In genomic region chr7:99679032-99679399, GRCh38 we compare ENCODE assay signal across 8 cellular contexts. TPM values are rescaled to one million over a fixed set of nuclear protein-coding genes. Genes with fewer than 3 reads are reported as not detected.
DNase-seq lines count a peak whose midpoint lies in the region; ATAC-seq and TF ChIP-seq lines count a peak whose summit lies in the region.
"Had no signal": no experiment of that assay in that cellular context is flagged by ENCODE, and none has a peak within 500 bp of the region (broad histone marks: within the 10 kb centered on the region; RNA-seq: fewer than 3 reads in every experiment).

No MANE protein-coding gene starts in this region.

- H3K9me3 Mint-ChIP-seq in activated T-helper 17 cell treated with anti-CD3 and anti-CD28 coated beads, Interleukin-2, amount 50 U/mL, for 72 hours, result no peaks in the 10 kb centered on the region
- H3K9me3 Mint-ChIP-seq in type B pancreatic cell, result peaks cover 13% of the 10 kb centered on the region
- H3K9me3 Mint-ChIP-seq in endothelial cell (ENCODE audit: unreplicated experiment), result no peaks in the 10 kb centered on the region

- no peak overlapping the region for H3K4me3 Mint-ChIP-seq in activated T-helper 17 cell treated with anti-CD3 and anti-CD28 coated beads, Interleukin-2, amount 50 U/mL, for 72 hours
- H3K4me3 Mint-ChIP-seq in type B pancreatic cell (peak overlapping the region; percentile 87), endothelial cell (ENCODE audit: unreplicated experiment) (no peak overlapping the region)

- TF ChIP-seq CTCF in type B pancreatic cell (conservative IDR thresholded peaks at IDR 0.05), result no peak
- TF ChIP-seq CTCF in endothelial cell (IDR thresholded peaks at IDR 0.05; ENCODE audit: unreplicated experiment), result no peak

- ATAC-seq in activated T-helper 17 cell treated with anti-CD3 and anti-CD28 coated beads, Interleukin-2, amount 50 U/mL, for 72 hours (replicated peaks), result peak; percentile 29
- no peak for ATAC-seq in HG03342 (IDR thresholded peaks at IDR 0.05; ENCODE audit: unreplicated experiment)

- H3K36me3 Mint-ChIP-seq in activated T-helper 17 cell treated with anti-CD3 and anti-CD28 coated beads, Interleukin-2, amount 50 U/mL, for 72 hours (ENCODE audit: low read depth), result no peaks in the 10 kb centered on the region
- H3K36me3 Mint-ChIP-seq in type B pancreatic cell, result peaks cover 18% of the 10 kb centered on the region
- H3K36me3 Mint-ChIP-seq in endothelial cell (ENCODE audit: low read depth, unreplicated experiment), result peaks cover 15% of the 10 kb centered on the region

- H3K27ac Mint-ChIP-seq in activated T-helper 17 cell treated with anti-CD3 and anti-CD28 coated beads, Interleukin-2, amount 50 U/mL, for 72 hours, result no peak overlapping the region
- H3K27ac Mint-ChIP-seq in type B pancreatic cell, result peak overlapping the region; percentile 88
- H3K27ac Mint-ChIP-seq in endothelial cell (ENCODE audit: unreplicated experiment), result no peak overlapping the region

- H3K4me1 Mint-ChIP-seq in activated T-helper 17 cell treated with anti-CD3 and anti-CD28 coated beads, Interleukin-2, amount 50 U/mL, for 72 hours, result peaks cover 12% of the 10 kb centered on the region
- H3K4me1 Mint-ChIP-seq in type B pancreatic cell (ENCODE audit: unreplicated experiment), result peaks cover 8% of the 10 kb centered on the region
- H3K4me1 Mint-ChIP-seq in endothelial cell (ENCODE audit: unreplicated experiment), result peaks cover 9% of the 10 kb centered on the region

- peak; percentile 66 for DNase-seq in HPDE6-E6E7 (ENCODE audit: extremely low spot score)
- DNase-seq in kidney tubule cell (ENCODE audit: low spot score), result peak; percentile 94
- DNase-seq in type B pancreatic cell (ENCODE audit: extremely low spot score, unreplicated experiment), result no peak
- DNase-seq in endothelial cell (ENCODE audit: low spot score), result no peak
- no peak for DNase-seq in activated naive CD4-positive, alpha-beta T cell (lab: John Stamatoyannopoulos, UW)
- DNase-seq: NCI-H526 treated with DMSO at 0.1 percent for 48 hours had no signal

- H3K27me3 Mint-ChIP-seq in activated T-helper 17 cell treated with anti-CD3 and anti-CD28 coated beads, Interleukin-2, amount 50 U/mL, for 72 hours, result no peaks in the 10 kb centered on the region
- H3K27me3 Mint-ChIP-seq in type B pancreatic cell (no peaks in the 10 kb centered on the region), endothelial cell (ENCODE audit: unreplicated experiment) (peaks cover 4% of the 10 kb centered on the region)

RNA-seq across cellular contexts. Expression of gene CYP3A5, which starts 0.8 kb away (rescaled TPM):
- under 1 TPM in 1 of 2 donors, not detected in 1; 0.15 TPM for total RNA-seq in activated T-helper 17 cell treated with anti-CD3 and anti-CD28 coated beads, Interleukin-2, amount 50 U/mL, for 72 hours
- total RNA-seq in type B pancreatic cell (ENCODE audit: low replicate concordance) (33.1 and 53.0 TPM in 2 replicates), endothelial cell (ENCODE audit: unreplicated experiment) (0.69 TPM)

RNA-seq across cellular contexts. Expression of gene CYP3A7, which starts 56.0 kb away (rescaled TPM):
- not detected for total RNA-seq in activated T-helper 17 cell treated with anti-CD3 and anti-CD28 coated beads, Interleukin-2, amount 50 U/mL, for 72 hours
- total RNA-seq in type B pancreatic cell (ENCODE audit: low replicate concordance) (0.46 and 2.3 TPM in 2 replicates), endothelial cell (ENCODE audit: unreplicated experiment) (0.18 TPM)

Comparison
In these comparisons a context has a peak if more than half of its experiments do, and no peak if none do; other contexts are left out.
1. DNase-seq: peak in HPDE6-E6E7 (single experiment) and kidney tubule cell (single experiment); none in type B pancreatic cell (single experiment), endothelial cell (single experiment) and activated naive CD4-positive, alpha-beta T cell (0 of 4).
2. RNA of gene CYP3A5, which starts 0.8 kb away (total RNA-seq): 33.1 to 53.0 TPM in type B pancreatic cell; 0.69 TPM in endothelial cell (single experiment) and 0.15 TPM in activated T-helper 17 cell treated with anti-CD3 and anti-CD28 coated beads, Interleukin-2, amount 50 U/mL, for 72 hours; every median in the first group is over 10 times any median in the second.